2 cellular contexts compared by ENCODE assay signal in genomic region chrX:134237363-134237702, GRCh38.
TF ChIP-seq lines count a peak whose summit lies in the region.

No MANE protein-coding gene starts in this region.

TF ChIP-seq in IMR-90, 13 proteins besides CTCF, POLR2A, EP300 and RAD21:
- TF ChIP-seq MAZ (IDR thresholded peaks at IDR 0.05; ENCODE audit: borderline replicate concordance, low read depth, low read length) (no peak), BHLHE40 (IDR thresholded peaks at IDR 0.05; ENCODE audit: low read depth, low read length) (no peak), SMC3 (IDR thresholded peaks at IDR 0.05; ENCODE audit: low read depth, low read length) (no peak), RFX5 (IDR thresholded peaks at IDR 0.05; ENCODE audit: low read depth, low read length) (no peak), FOS (IDR thresholded peaks at IDR 0.05; ENCODE audit: low read depth, low read length) (no peak), CEBPB (IDR thresholded peaks at IDR 0.05; ENCODE audit: low read depth, low read length) (no peak), NFE2L2 (IDR thresholded peaks at IDR 0.05; ENCODE audit: low read depth, low read length) (no peak), MAFK (IDR thresholded peaks at IDR 0.05; ENCODE audit: low read depth, low read length) (no peak), MXI1 (IDR thresholded peaks at IDR 0.05; ENCODE audit: borderline replicate concordance, low read depth, low read length) (no peak), ELK1 (IDR thresholded peaks at IDR 0.05; ENCODE audit: borderline replicate concordance, low read depth, low read length) (no peak)

TF ChIP-seq in GM12891, 5 proteins besides CTCF, POLR2A, EP300 and RAD21:
- TF ChIP-seq SPI1 (IDR thresholded peaks at IDR 0.05; ENCODE audit: low read depth, low read length), result no peak
- no peak for TF ChIP-seq POLR2AphosphoS5 (IDR thresholded peaks at IDR 0.05; ENCODE audit: low read depth, low read length)
- TF ChIP-seq PAX5 (IDR thresholded peaks at IDR 0.05; ENCODE audit: insufficient read depth, low read length, severe bottlenecking), result no peak
- no peak for TF ChIP-seq TAF1 (IDR thresholded peaks at IDR 0.05; ENCODE audit: low read depth, low read length)
